18 cellular contexts compared by ENCODE assay signal in the genomic region with DNA sequence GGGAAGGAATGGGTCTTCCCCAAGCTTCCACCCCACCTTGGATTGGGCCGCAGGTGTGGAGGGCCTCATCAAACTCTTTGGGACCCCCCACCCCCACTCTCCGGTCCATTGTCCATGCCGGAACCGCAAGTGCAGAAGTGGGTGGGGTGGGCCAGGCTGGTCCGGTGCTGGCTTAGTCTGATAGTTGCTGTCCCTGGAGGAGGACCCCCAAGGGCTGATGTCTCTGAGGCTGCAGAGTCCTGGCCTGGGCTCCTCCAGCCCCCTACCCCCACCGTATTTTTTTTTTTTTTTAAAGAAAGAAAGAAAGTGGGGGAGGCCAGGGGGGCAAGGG. TPM values are rescaled to one million over a fixed set of nuclear protein-coding genes. Genes with fewer than 3 reads are reported as not detected.
DNase-seq lines count a peak whose midpoint lies in the region; ATAC-seq and TF ChIP-seq lines count a peak whose summit lies in the region.
"Had no signal": no experiment of that assay in that cellular context is flagged by ENCODE, and none has a peak within 500 bp of the region (broad histone marks: within the 10 kb centered on the region; RNA-seq: fewer than 3 reads in every experiment).

No MANE protein-coding gene starts in this region.

- no peak overlapping the region for H3K4me3 Mint-ChIP-seq in CD14-positive monocyte
- H3K4me3 Mint-ChIP-seq in chondrocyte (ENCODE audit: unreplicated experiment) = no peak overlapping the region
- no peak overlapping the region for H3K4me3 Mint-ChIP-seq in natural killer cell
- H3K4me3 Mint-ChIP-seq: CD4-positive, alpha-beta memory T cell had no signal

- TF ChIP-seq CTCF in CD14-positive monocyte (IDR thresholded peaks at IDR 0.05) = peak; percentile 6
- no peak for TF ChIP-seq CTCF in IMR-90 (conservative IDR thresholded peaks at IDR 0.05; ENCODE audit: low read depth, low read length)
- peak; percentile 9 for TF ChIP-seq CTCF in chondrocyte (IDR thresholded peaks at IDR 0.05)
- TF ChIP-seq CTCF in natural killer cell (IDR thresholded peaks at IDR 0.05) = no peak

- no peak overlapping the region for H3K23ac ChIP-seq in IMR-90 (ENCODE audit: low read depth, low read length)

- no peak overlapping the region for H2BK15ac ChIP-seq in IMR-90 (ENCODE audit: low read depth, low read length)

- no peak overlapping the region for H3K27ac ChIP-seq in IMR-90 (ENCODE audit: insufficient read depth, low read length)

- no peak overlapping the region for H2AK9ac ChIP-seq in IMR-90 (replicated peaks; ENCODE audit: low read depth, low read length, poor library complexity)

- H2AK5ac ChIP-seq in IMR-90 (ENCODE audit: low read depth, low read length) = no peak overlapping the region

- peaks cover 42% of the 10 kb centered on the region for H3K36me3 ChIP-seq in IMR-90 (ENCODE audit: control insufficient read depth, insufficient read depth, low read length)

- BruUV-seq in IMR-90 (replicated peaks; lab: Mats Ljungman, UMichigan) = TSS peak; percentile 55

- TF ChIP-seq POLR2A in IMR-90 (IDR thresholded peaks at IDR 0.05; ENCODE audit: low read depth, low read length) = no peak

- peaks cover 36 to 57% of the 10 kb centered on the region in 2 donors for H3K36me3 Mint-ChIP-seq in CD14-positive monocyte
- H3K36me3 Mint-ChIP-seq in chondrocyte (ENCODE audit: low read depth) = peaks cover 18% of the 10 kb centered on the region
- no peaks in the 10 kb centered on the region for H3K36me3 Mint-ChIP-seq in natural killer cell

- H3K27me3 ChIP-seq in IMR-90 (ENCODE audit: control insufficient read depth, insufficient read depth, low read length) = no peaks in the 10 kb centered on the region

- no peak overlapping the region for H4K5ac ChIP-seq in IMR-90 (ENCODE audit: low read depth, low read length)

- peaks cover 26% of the 10 kb centered on the region for H3K9me1 ChIP-seq in IMR-90 (ENCODE audit: insufficient read depth, low read length)

- H4K20me1 ChIP-seq in IMR-90 (ENCODE audit: insufficient read depth, low read length) = peaks cover 26% of the 10 kb centered on the region; the same call in 1 of the 2 replicates

- dilution Hi-C loops in IMR-90 (cut with HindIII; ENCODE audit: low sequenced_read_pairs, unreplicated experiment) = no loop called here

- DNase-seq in CD14-positive monocyte (ENCODE audit: low spot score) (no peak), IMR-90 (no peak), chondrocyte (ENCODE audit: low spot score) (no peak), natural killer cell (no peak)
- DNase-seq in activated naive CD4-positive, alpha-beta T cell treated with anti-CD3 and anti-CD28 coated beads, Interleukin-2, amount 50 U/mL, for 16 hours = no peak
- DNase-seq: CD4-positive, alpha-beta memory T cell; GF-D8; NCI-H1417 treated with DMSO at 0.1 percent for 48 hours; NCI-H1930; NCI-H226; NCI-H524; NCI-H82; SHP77; T-helper 1 cell had no signal

- H3K14ac ChIP-seq in IMR-90 (replicated peaks; ENCODE audit: low read depth, low read length) = no peak overlapping the region

- peaks cover 13 to 51% of the 10 kb centered on the region in 2 experiments; a peak in 3 of 4 replicates for H3K79me1 ChIP-seq in IMR-90 (ENCODE audit: low read depth in 1 of 2, low read length in 2 of 2)

- in situ Hi-C loops in IMR-90 (cut with MboI; ENCODE audit: low sequenced_read_pairs) = loop anchor here (25.0 kb wide), 2 partner anchors 306 to 431 kb away; a partner anchor contains a TSS

- POLR2A ChIA-PET in IMR-90 (lab: Charles Lee; ENCODE audit: unreplicated experiment) = no interaction called here

- no peaks in the 10 kb centered on the region for H3K27me3 Mint-ChIP-seq in CD14-positive monocyte (ENCODE audit: low read depth in 3 of 3)
- H3K27me3 Mint-ChIP-seq in chondrocyte (ENCODE audit: low read depth) = no peaks in the 10 kb centered on the region
- H3K27me3 Mint-ChIP-seq in natural killer cell (ENCODE audit: low read depth in 2 of 2) = no peaks in the 10 kb centered on the region
- H3K27me3 Mint-ChIP-seq: CD4-positive, alpha-beta memory T cell had no signal

- no peak overlapping the region for H3K4me2 ChIP-seq in IMR-90 (ENCODE audit: low read depth, low read length)

- ATAC-seq in IMR-90 (ENCODE audit: low read depth) = no peak
- ATAC-seq in natural killer cell = no peak
- ATAC-seq: GM12878 had no signal

- H3K56ac ChIP-seq in IMR-90 (ENCODE audit: extremely low read depth, insufficient read depth, low read length) = no peak overlapping the region

- H2BK20ac ChIP-seq in IMR-90 (ENCODE audit: low read depth, low read length) = no peak overlapping the region

- no peak overlapping the region for H3K18ac ChIP-seq in IMR-90 (ENCODE audit: low read depth, low read length)

- H3K9me3 ChIP-seq in IMR-90 (ENCODE audit: control insufficient read depth, insufficient read depth, low read length) = no peaks in the 10 kb centered on the region

- H2AFZ ChIP-seq in IMR-90 (replicated peaks; ENCODE audit: low read length, poor library complexity) = no peak overlapping the region

- H3K4me1 Mint-ChIP-seq in CD14-positive monocyte = peaks cover 53% of the 10 kb centered on the region
- H3K4me1 Mint-ChIP-seq in chondrocyte (ENCODE audit: low read depth) = peaks cover 9% of the 10 kb centered on the region
- peaks cover 25 to 31% of the 10 kb centered on the region in 2 donors for H3K4me1 Mint-ChIP-seq in natural killer cell

- no peak overlapping the region for H3K4me3 ChIP-seq in IMR-90 (ENCODE audit: insufficient read depth, low read depth, low read length)
- H3K4me3 ChIP-seq: GM12878 had no signal

- peaks cover 22% of the 10 kb centered on the region for H3K4me1 ChIP-seq in IMR-90 (ENCODE audit: control insufficient read depth, insufficient read depth, low read length)

- H2BK120ac ChIP-seq in IMR-90 (ENCODE audit: low read depth, low read length) = no peak overlapping the region

- H3K9ac ChIP-seq in IMR-90 (ENCODE audit: low read depth, low read length) = no peak overlapping the region

- H3K27ac Mint-ChIP-seq in CD14-positive monocyte (no peak overlapping the region), chondrocyte (ENCODE audit: unreplicated experiment) (no peak overlapping the region), natural killer cell (no peak overlapping the region)

- intact Hi-C loops in CD14-positive monocyte (cut with micrococcal nuclease) = no loop called here
- intact Hi-C loops in IMR-90 (cut with micrococcal nuclease) = no loop called here
- intact Hi-C loops in natural killer cell (cut with micrococcal nuclease) = no loop called here

- H4K91ac ChIP-seq in IMR-90 (ENCODE audit: insufficient read depth, low read depth, low read length) = no peak overlapping the region

- H4K8ac ChIP-seq in IMR-90 (ENCODE audit: low read depth in 2 of 2, low read length in 2 of 2) = no peak overlapping the region

- no peaks in the 10 kb centered on the region for H3K9me3 Mint-ChIP-seq in CD14-positive monocyte
- no peaks in the 10 kb centered on the region for H3K9me3 Mint-ChIP-seq in chondrocyte (ENCODE audit: low read depth)
- no peaks in the 10 kb centered on the region for H3K9me3 Mint-ChIP-seq in natural killer cell
- H3K9me3 Mint-ChIP-seq: CD4-positive, alpha-beta memory T cell had no signal

- H3K4ac ChIP-seq in IMR-90 (ENCODE audit: low read depth, low read length) = no peak overlapping the region

- TF ChIP-seq RAD21 in IMR-90 (IDR thresholded peaks at IDR 0.05; ENCODE audit: low read length) = no peak

- no peak overlapping the region for H2BK5ac ChIP-seq in IMR-90 (ENCODE audit: low read depth, low read length, poor library complexity, severe bottlenecking)

- CTCF ChIA-PET in IMR-90 (lab: Yijun Ruan, JAX) = interaction anchor here (0.7 kb wide), 1 partner anchor 131 kb away, joined by 3 read pairs; no protein-coding TSS in a partner anchor

- no CpG with 5 or more reads among the region's 6 CpGs for WGBS in IMR-90 (ENCODE audit: extremely low coverage in 2 of 2, insufficient read length in 1 of 2), 2 experiments

TF ChIP-seq in IMR-90, 13 proteins besides CTCF, POLR2A, EP300 and RAD21:
- no peak for TF ChIP-seq MXI1 (IDR thresholded peaks at IDR 0.05; ENCODE audit: borderline replicate concordance, low read depth, low read length)
- no peak for TF ChIP-seq FOS (IDR thresholded peaks at IDR 0.05; ENCODE audit: low read depth, low read length)
- no peak for TF ChIP-seq CHD1 (IDR thresholded peaks at IDR 0.05; ENCODE audit: low read depth, low read length)
- TF ChIP-seq RFX5 (IDR thresholded peaks at IDR 0.05; ENCODE audit: low read depth, low read length) = no peak

RNA-seq across cellular contexts. Expression of a gene that starts 7.1 kb away (rescaled TPM):
- 1 to 10 TPM; 8.5 to 9.9 TPM for polyA plus RNA-seq in CD14-positive monocyte
- 17.2 and 17.5 TPM in 2 replicates for total RNA-seq in IMR-90 (2012; rRNA removed)
- 38.3 and 40.9 TPM in 2 replicates for polyA plus RNA-seq in IMR-90 (2012; rRNA removed)
- polyA plus RNA-seq in IMR-90 (2012; cell fraction: cytosol; rRNA removed) = 28.3 and 33.9 TPM in 2 replicates
- 91.0 and 111 TPM in 2 replicates for polyA plus RNA-seq in IMR-90 (2012; cell fraction: nucleus; rRNA removed; ENCODE audit: low replicate concordance)
- total RNA-seq in chondrocyte = 79.7 to 100 TPM (median 93.4 TPM) in 3 replicates
- 100 to 1,000 TPM in 2 of 3 donors, 10 to 100 TPM in 1; 87.6 to 112 (median 109) TPM for total RNA-seq in natural killer cell

RNA-seq across cellular contexts. Expression of a gene that starts 12.7 kb away (rescaled TPM):
- polyA plus RNA-seq in CD14-positive monocyte (10 to 100 TPM in 1 of 2 donors, 1 to 10 TPM in 1; 6.0 to 12.5 TPM), IMR-90 (2012; rRNA removed) (25.6 and 29.7 TPM in 2 replicates)
- total RNA-seq in IMR-90 (2012; rRNA removed) (42.1 and 49.4 TPM in 2 replicates), chondrocyte (62.1 to 108 TPM (median 62.9 TPM) in 3 replicates), natural killer cell (100 to 1,000 TPM; 132 to 169 (median 168) TPM)
- 13.0 and 21.5 TPM in 2 replicates for polyA plus RNA-seq in IMR-90 (2012; cell fraction: cytosol; rRNA removed)
- 19.8 and 33.5 TPM in 2 replicates for polyA plus RNA-seq in IMR-90 (2012; cell fraction: nucleus; rRNA removed; ENCODE audit: low replicate concordance)

RNA-seq across cellular contexts. Expression of a gene that starts 20.0 kb away (rescaled TPM):
- polyA plus RNA-seq in CD14-positive monocyte = 10 to 100 TPM; 41.3 to 41.7 TPM
- 16.5 and 17.8 TPM in 2 replicates for total RNA-seq in IMR-90 (2012; rRNA removed)
- 42.5 and 43.6 TPM in 2 replicates for polyA plus RNA-seq in IMR-90 (2012; rRNA removed)
- 20.7 and 37.7 TPM in 2 replicates for polyA plus RNA-seq in IMR-90 (2012; cell fraction: cytosol; rRNA removed)
- polyA plus RNA-seq in IMR-90 (2012; cell fraction: nucleus; rRNA removed; ENCODE audit: low replicate concordance) = 191 and 195 TPM in 2 replicates
- total RNA-seq in chondrocyte = 34.8 to 37.3 TPM (median 35.9 TPM) in 3 replicates
- 10 to 100 TPM; 40.4 to 48.2 (median 41.0) TPM for total RNA-seq in natural killer cell

RNA-seq across cellular contexts. Expression of a gene that starts 36.3 kb away (rescaled TPM):
- polyA plus RNA-seq in CD14-positive monocyte = not detected
- not detected in 2 replicates for total RNA-seq in IMR-90 (2012; rRNA removed)
- polyA plus RNA-seq in IMR-90 (2012; rRNA removed) = 0.05 and 0.06 TPM in 2 replicates
- 0.04 and 0.13 TPM in 2 replicates for polyA plus RNA-seq in IMR-90 (2012; cell fraction: cytosol; rRNA removed)
- polyA plus RNA-seq in IMR-90 (2012; cell fraction: nucleus; rRNA removed; ENCODE audit: low replicate concordance) = 0.15 and 0.34 TPM in 2 replicates
- total RNA-seq in chondrocyte = not detected in 3 replicates
- not detected for total RNA-seq in natural killer cell
- total RNA-seq: CD4-positive, alpha-beta memory T cell; H4; M059J had no signal
- polyA plus RNA-seq: AG04450 had no signal

Comparison
In these comparisons a context has a peak if more than half of its experiments do, and no peak if none do; other contexts are left out.
1. CTCF ChIP-seq: peak in CD14-positive monocyte (single experiment) and chondrocyte (single experiment); none in IMR-90 (single experiment) and natural killer cell (single experiment).